In genomic region chr14:95699397-95699796, GRCh38 we compare ENCODE assay signal across 20 cellular contexts. TPM values are rescaled to one million over a fixed set of nuclear protein-coding genes. Genes with fewer than 3 reads are reported as not detected.
DNase-seq lines count a peak whose midpoint lies in the region; ATAC-seq, FAIRE-seq and TF ChIP-seq lines count a peak whose summit lies in the region.
"Had no signal": no experiment of that assay in that cellular context is flagged by ENCODE, and none has a peak within 500 bp of the region (broad histone marks: within the 10 kb centered on the region; RNA-seq: fewer than 3 reads in every experiment).

No MANE protein-coding gene starts in this region.

- H3K4me3 Mint-ChIP-seq in activated naive CD4-positive, alpha-beta T cell treated with anti-CD3 and anti-CD28 coated beads, Interleukin-2, amount 10 ng/mL, durations not matched to agents 7 days and 5 days = no peak overlapping the region
- H3K4me3 Mint-ChIP-seq: activated naive CD8-positive, alpha-beta T cell had no signal

- no peak overlapping the region for H3K14ac ChIP-seq in H1 (ENCODE audit: insufficient read length)

- WGBS in H1 (ENCODE audit: extremely low coverage in 1 of 2, insufficient coverage in 1 of 2, insufficient read length in 1 of 2, insufficient replicate concordance in 2 of 2, low coverage in 1 of 2, low lambda C conversion rate in 2 of 2, missing lambda C conversion rate in 1 of 2), 2 experiments = 52% methylated on average over 4 of the region's 4 CpGs; no CpG with 5 or more reads in 1 of the 2 experiments

- H3K56ac ChIP-seq in H1 (replicated peaks; ENCODE audit: insufficient read length, low read depth, low read length) = no peak overlapping the region

- no peaks in the 10 kb centered on the region for H3K23me2 ChIP-seq in H1 (ENCODE audit: low read depth, low read length)

- H3K18ac ChIP-seq in H1 (ENCODE audit: extremely low read depth, low read length) = no peak overlapping the region

- no peaks in the 10 kb centered on the region for H3K36me3 ChIP-seq in H1 (ENCODE audit: control insufficient read depth in 2 of 4, insufficient read depth in 4 of 4, low read length in 3 of 4)
- H3K36me3 ChIP-seq: Peyer's patch had no signal

- peaks cover 4 to 17% (median 13%) of the 10 kb centered on the region in 4 experiments for H3K4me1 ChIP-seq in H1 (replicated peaks in 1 of 4; ENCODE audit: control insufficient read depth in 3 of 4, insufficient read depth in 4 of 4, low read length in 3 of 4)
- H3K4me1 ChIP-seq: Peyer's patch had no signal

- H3K4me3 ChIP-seq in H1 (ENCODE audit: extremely low read depth in 1 of 4, insufficient read depth in 2 of 4, low read depth in 3 of 4, low read length in 4 of 4) = no peak overlapping the region
- H3K4me3 ChIP-seq: Peyer's patch had no signal

- H2BK15ac ChIP-seq in H1 (ENCODE audit: low read length) = no peak overlapping the region

- FAIRE-seq in GM12892 (lab: Jason Lieb, UNC) = peak; percentile 93
- no peak for FAIRE-seq in H1 (lab: Jason Lieb, UNC)

- H4K91ac ChIP-seq in H1 (replicated peaks; ENCODE audit: insufficient read length, low read length) = no peak overlapping the region

- no peak for TF ChIP-seq EP300 in H1 (IDR thresholded peaks at IDR 0.05; ENCODE audit: borderline replicate concordance in 1 of 2, low read depth in 2 of 2, low read length in 2 of 2)

- no peaks in the 10 kb centered on the region for H3K9me3 Mint-ChIP-seq in activated naive CD4-positive, alpha-beta T cell treated with anti-CD3 and anti-CD28 coated beads, Interleukin-2, amount 10 ng/mL, durations not matched to agents 7 days and 5 days

- H3K27me3 Mint-ChIP-seq in activated naive CD4-positive, alpha-beta T cell treated with anti-CD3 and anti-CD28 coated beads, Interleukin-2, amount 10 ng/mL, durations not matched to agents 7 days and 5 days = peaks cover 3% of the 10 kb centered on the region

- no peak overlapping the region for H2AFZ ChIP-seq in H1 (ENCODE audit: low read length)

- H2BK12ac ChIP-seq in H1 (ENCODE audit: low read depth, low read length) = 0 out of 2 replicates have a peak overlapping the region, but pooled peaks have one; percentile 6

- no peaks in the 10 kb centered on the region for H3K79me2 ChIP-seq in H1 (ENCODE audit: control insufficient read depth in 1 of 2, insufficient read depth in 2 of 2, low read length in 2 of 2)

- no peak overlapping the region for H2AK5ac ChIP-seq in H1 (ENCODE audit: low read depth, low read length)

- H4K5ac ChIP-seq in H1 (ENCODE audit: insufficient read length, low read depth, low read length) = no peak overlapping the region

- H4K20me1 ChIP-seq in H1 (replicated peaks in 1 of 2; ENCODE audit: control insufficient read depth in 1 of 2, insufficient read depth in 2 of 2, low read length in 2 of 2) = peaks cover 1 to 3% of the 10 kb centered on the region in 2 experiments

- no peak for TF ChIP-seq CTCF in H1 (IDR thresholded peaks at IDR 0.05; ENCODE audit: control extremely low read depth in 1 of 3, insufficient read depth in 1 of 3, low read depth in 1 of 3, low read length in 3 of 3)

- no peak overlapping the region for H3K4ac ChIP-seq in H1 (replicated peaks; ENCODE audit: insufficient read length, low read depth, low read length)

- CTCF ChIA-PET in H1 (lab: Charles Lee; ENCODE audit: partially characterized antibody) = interaction anchor here (0.7 to 2.8 kb wide), 9 partner anchors 10 to 135 kb away, joined by 3 to 13 read pairs (median 4); no protein-coding TSS in a partner anchor
- CTCF ChIA-PET in activated naive CD4-positive, alpha-beta T cell treated with anti-CD3 and anti-CD28 coated beads, Interleukin-2, amount 10 ng/mL, durations not matched to agents 7 days and 5 days (lab: Charles Lee) = no interaction called here

- no peak overlapping the region for H2BK20ac ChIP-seq in H1 (ENCODE audit: low read length)

- POLR2A ChIA-PET in H1 (lab: Charles Lee; ENCODE audit: partially characterized antibody) = interaction anchor here (0.7 kb wide), 1 partner anchor 248 kb away, joined by 3 read pairs; no protein-coding TSS in a partner anchor

- no peak for TF ChIP-seq RAD21 in H1 (IDR thresholded peaks at IDR 0.05 in 1 of 2, conservative IDR thresholded peaks at IDR 0.05 in 1 of 2; ENCODE audit: low read depth in 2 of 2, low read length in 2 of 2)

- H2BK120ac ChIP-seq in H1 (replicated peaks; ENCODE audit: low read depth, low read length) = no peak overlapping the region

- H4K8ac ChIP-seq in H1 (ENCODE audit: extremely low read depth, insufficient read depth, low read length) = no peak overlapping the region

- H3K27ac ChIP-seq in H1 (ENCODE audit: low read depth, low read length) = no peak overlapping the region
- H3K27ac ChIP-seq: C4-2B had no signal

- TF ChIP-seq POLR2A in GM12892 (IDR thresholded peaks at IDR 0.05; ENCODE audit: low read depth, low read length) = peak; percentile 56
- TF ChIP-seq POLR2A in H1 (IDR thresholded peaks at IDR 0.05; ENCODE audit: control extremely low read depth in 1 of 2, low read depth in 2 of 2, low read length in 2 of 2) = no peak

- no peaks in the 10 kb centered on the region for H3K79me1 ChIP-seq in H1 (ENCODE audit: low read depth, low read length)

- no peaks in the 10 kb centered on the region for H3K9me3 ChIP-seq in H1 (ENCODE audit: insufficient read depth in 2 of 2, low read depth in 1 of 2, low read length in 1 of 2)
- H3K9me3 ChIP-seq: Peyer's patch had no signal

- ATAC-seq in GM19468 (IDR thresholded peaks at IDR 0.05; ENCODE audit: extremely low read depth, unreplicated experiment) = peak; percentile 21
- peak; percentile 57 for ATAC-seq in HG03045 (IDR thresholded peaks at IDR 0.05; ENCODE audit: unreplicated experiment)

- no peak overlapping the region for H3K23ac ChIP-seq in H1 (ENCODE audit: insufficient read length)

- H2BK5ac ChIP-seq in H1 (ENCODE audit: low read depth, low read length) = no peak overlapping the region

- no peaks in the 10 kb centered on the region for H3K36me3 Mint-ChIP-seq in activated naive CD4-positive, alpha-beta T cell treated with anti-CD3 and anti-CD28 coated beads, Interleukin-2, amount 10 ng/mL, durations not matched to agents 7 days and 5 days
- H3K36me3 Mint-ChIP-seq: activated naive CD8-positive, alpha-beta T cell had no signal

- no peaks in the 10 kb centered on the region for H3K4me1 Mint-ChIP-seq in activated naive CD4-positive, alpha-beta T cell treated with anti-CD3 and anti-CD28 coated beads, Interleukin-2, amount 10 ng/mL, durations not matched to agents 7 days and 5 days

- no peak overlapping the region for H3K4me2 ChIP-seq in H1 (ENCODE audit: insufficient read depth in 1 of 2, low read depth in 2 of 2, low read length in 2 of 2)

- peaks cover 30 to 72% (median 60%) of the 10 kb centered on the region in 4 experiments for H3K27me3 ChIP-seq in H1 (replicated peaks in 1 of 4; ENCODE audit: control insufficient read depth in 3 of 4, extremely low read depth in 1 of 4, insufficient read depth in 3 of 4, low read length in 3 of 4)

- H3K27ac Mint-ChIP-seq in activated naive CD4-positive, alpha-beta T cell treated with anti-CD3 and anti-CD28 coated beads, Interleukin-2, amount 10 ng/mL, durations not matched to agents 7 days and 5 days = no peak overlapping the region
- H3K27ac Mint-ChIP-seq: activated naive CD8-positive, alpha-beta T cell had no signal

- no peak overlapping the region for H3K9ac ChIP-seq in H1 (replicated peaks in 1 of 4; ENCODE audit: extremely low read depth in 1 of 4, low read depth in 3 of 4, low read length in 3 of 4)

- no peak for DNase-seq in GM12892 (ENCODE audit: insufficient read length)
- no peak for DNase-seq in H1 (ENCODE audit: low read depth in 1 of 2, low spot score in 2 of 2)
- no peak for DNase-seq in OCI-M1 (lab: John Stamatoyannopoulos, UW)
- DNase-seq in activated CD8-positive, alpha-beta memory T cell treated with anti-CD3 and anti-CD28 coated beads, Interleukin-2, amount 50 U/mL, for 4 hours = no peak
- no peak for DNase-seq in SKM-1 (lab: John Stamatoyannopoulos, UW; ENCODE audit: unreplicated experiment)
- DNase-seq in activated naive CD4-positive, alpha-beta T cell treated with anti-CD3 and anti-CD28 coated beads, Interleukin-2, amount 10 ng/mL, durations not matched to agents 7 days and 5 days = no peak
- DNase-seq: cerebellar nuclear complex; EL; glutamatergic neuron; kidney glomerular epithelial cell; NCI-H2227 treated with DMSO at 0.1 percent for 48 hours; Peyer's patch; stimulated activated CD4-positive, alpha-beta T cell treated with anti-CD3 and anti-CD28 coated beads, Interleukin-4, amount 100 ng/mL, for 1 hour; stimulated activated naive CD4-positive, alpha-beta T cell treated with Interleukin-2 at 50 U/mL for 16 hours; T-helper 9 cell had no signal

TF ChIP-seq in H1, 55 proteins besides CTCF, POLR2A, EP300 and RAD21 (continues in another document):
- TF ChIP-seq RNF2 (IDR thresholded peaks at IDR 0.05; ENCODE audit: borderline replicate concordance, low read depth, low read length, missing control alignments, poor library complexity, severe bottlenecking) (no peak), SIN3A (conservative IDR thresholded peaks at IDR 0.05 in 1 of 2, IDR thresholded peaks at IDR 0.05 in 1 of 2; ENCODE audit: low read depth in 1 of 2, low read length in 2 of 2) (no peak), FOSL1 (IDR thresholded peaks at IDR 0.05; ENCODE audit: insufficient read depth, low read depth, low read length) (no peak), TAF1 (IDR thresholded peaks at IDR 0.05; ENCODE audit: low read depth, low read length) (no peak), SAP30 (IDR thresholded peaks at IDR 0.05; ENCODE audit: insufficient read depth, insufficient replicate concordance, low read length) (no peak)

RNA-seq across cellular contexts. Expression of gene TCL1B, which starts 13.2 kb away (rescaled TPM):
- polyA plus RNA-seq in GM12892 (2012; ENCODE audit: missing spikeins) = not detected
- total RNA-seq in H1 (2021; fragmentation: NEBNext Ultra II Directional; extraction: Animal tissue kit (Norgen Biotek cat#: 25700)) = 7.5 and 9.6 TPM in 2 replicates
- polyA plus RNA-seq in H1 (2011; rRNA removed) = 11.5 and 14.7 TPM in 2 replicates
- polyA plus RNA-seq in H1 (2011; cell fraction: cytosol; rRNA removed) = 14.7 TPM
- 14.3 TPM for polyA plus RNA-seq in H1 (2011; cell fraction: nucleus; rRNA removed)
- 5.0 to 9.1 TPM (median 5.9 TPM) in 4 replicates for polyA plus RNA-seq in H1 (2012, experiment 1 of 2)
- 4.6 TPM for polyA plus RNA-seq in H1 (2012, experiment 2 of 2)
- polyA plus RNA-seq in H1 (2013, experiment 1 of 2) = 6.5 TPM
- 6.0 TPM for polyA plus RNA-seq in H1 (2013, experiment 2 of 2)
- polyA minus RNA-seq in H1 (2011; rRNA and poly(A)+ RNA removed) = 4.6 and 5.3 TPM in 2 replicates
- polyA minus RNA-seq in H1 (2011; cell fraction: cytosol; rRNA and poly(A)+ RNA removed) = 1.4 TPM
- 3.5 TPM for polyA minus RNA-seq in H1 (2011; cell fraction: nucleus; rRNA and poly(A)+ RNA removed)
- total RNA-seq: Peyer's patch, renal cortical epithelial cell had no signal

RNA-seq across cellular contexts. Expression of gene TCL1A, which starts 14.5 kb away (rescaled TPM):
- 85.8 TPM for polyA plus RNA-seq in GM12892 (2012; ENCODE audit: missing spikeins)
- 0.35 and 0.65 TPM in 2 replicates for total RNA-seq in H1 (2021; fragmentation: NEBNext Ultra II Directional; extraction: Animal tissue kit (Norgen Biotek cat#: 25700))
- polyA plus RNA-seq in H1 (2011; rRNA removed) = 7.6 and 8.8 TPM in 2 replicates
- 5.6 TPM for polyA plus RNA-seq in H1 (2011; cell fraction: cytosol; rRNA removed)
- polyA plus RNA-seq in H1 (2011; cell fraction: nucleus; rRNA removed) = 6.5 TPM
- polyA plus RNA-seq in H1 (2012, experiment 1 of 2) = 1.8 to 2.5 TPM (median 2.3 TPM) in 4 replicates
- 1.8 TPM for polyA plus RNA-seq in H1 (2012, experiment 2 of 2)
- polyA plus RNA-seq in H1 (2013, experiment 1 of 2) = 0.47 TPM
- polyA plus RNA-seq in H1 (2013, experiment 2 of 2) = 0.50 TPM
- 4.1 and 6.4 TPM in 2 replicates for polyA minus RNA-seq in H1 (2011; rRNA and poly(A)+ RNA removed)
- 2.2 TPM for polyA minus RNA-seq in H1 (2011; cell fraction: cytosol; rRNA and poly(A)+ RNA removed)
- polyA minus RNA-seq in H1 (2011; cell fraction: nucleus; rRNA and poly(A)+ RNA removed) = 1.00 TPM
- total RNA-seq: renal cortical epithelial cell had no signal
